8 cellular contexts compared by ENCODE assay signal in the genomic region with DNA sequence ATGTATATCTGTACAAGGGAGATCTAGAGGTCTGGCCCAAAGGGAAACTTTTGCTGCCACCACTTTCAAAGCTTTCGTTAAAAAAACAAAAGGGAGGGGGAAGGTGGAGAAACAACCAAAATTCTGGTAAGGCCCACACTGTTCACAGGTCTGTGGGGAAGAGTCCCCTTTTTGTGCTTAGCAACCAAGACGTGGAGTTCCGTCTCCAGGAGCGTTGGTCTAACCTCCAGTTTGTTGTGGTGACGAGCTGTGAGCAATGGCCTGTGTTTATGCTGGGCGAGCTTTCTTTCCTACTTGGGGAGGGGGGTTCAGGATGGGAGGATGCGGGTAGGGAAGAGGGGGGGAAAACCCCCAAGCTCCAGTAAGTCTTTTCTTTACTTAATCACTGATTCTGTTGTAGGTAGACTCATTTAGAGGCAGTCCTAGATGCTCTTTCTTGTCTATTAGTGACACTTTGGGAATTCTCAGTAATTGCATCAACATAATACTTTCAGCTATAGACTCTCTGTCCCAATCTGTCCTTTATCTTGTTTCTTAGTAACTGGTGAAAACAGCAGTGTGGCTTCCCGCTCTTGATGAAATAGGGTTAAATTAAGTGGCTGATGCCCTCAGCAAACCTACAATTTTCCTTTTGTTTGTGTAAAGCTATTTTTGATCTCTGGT. TPM values are rescaled to one million over a fixed set of nuclear protein-coding genes. Genes with fewer than 3 reads are reported as not detected.
DNase-seq lines count a peak whose midpoint lies in the region; ATAC-seq and TF ChIP-seq lines count a peak whose summit lies in the region.

No MANE protein-coding gene starts in this region.

- DNase-seq in activated T-cell treated with anti-CD3 and anti-CD28 coated beads, Interleukin-2, amount 50 U/mL, for 1 hour, result peak; percentile 68
- peak; percentile 62 for DNase-seq in fibroblast of mammary gland (ENCODE audit: low read depth)
- peak; percentile 61 to 82 for DNase-seq in trophoblast cell
- no peak for DNase-seq in uterus
- DNase-seq in KG1 (lab: John Stamatoyannopoulos, UW), result no peak

- H2AFZ ChIP-seq in OCI-LY1 (ENCODE audit: low read length), result no peak overlapping the region
- H2AFZ ChIP-seq in trophoblast cell (ENCODE audit: insufficient read depth, low read length, poor library complexity), result no peak overlapping the region

- no peak overlapping the region for H4K8ac ChIP-seq in trophoblast cell (ENCODE audit: low read depth, low read length)

- peak overlapping the region; percentile 64 for H4K12ac ChIP-seq in trophoblast cell (ENCODE audit: low read depth, low read length)

- H3K4ac ChIP-seq in trophoblast cell (ENCODE audit: low read depth, low read length), result peak overlapping the region; percentile 90

- TF ChIP-seq CTCF in OCI-LY1 (IDR thresholded peaks at IDR 0.05; ENCODE audit: low read length), result no peak
- no peak for TF ChIP-seq CTCF in fibroblast of mammary gland (conservative IDR thresholded peaks at IDR 0.05; ENCODE audit: control insufficient read depth, insufficient read depth, low read depth, low read length)
- no peak for TF ChIP-seq CTCF in uterus (IDR thresholded peaks at IDR 0.05)

- H3K14ac ChIP-seq in trophoblast cell (ENCODE audit: low read length), result peak overlapping the region; percentile 26

- H3K4me1 ChIP-seq in OCI-LY1 (ENCODE audit: insufficient read depth, low read length, severe bottlenecking) (peaks cover 57% of the 10 kb centered on the region), trophoblast cell (ENCODE audit: control insufficient read depth in 1 of 2, insufficient read depth in 2 of 2, low read length in 2 of 2) (peaks cover 2% of the 10 kb centered on the region in 2 experiments), uterus (peaks cover 0 to 5% of the 10 kb centered on the region in 2 donors)

- H3K9ac ChIP-seq in OCI-LY1 (ENCODE audit: low read length) (peak overlapping the region; percentile 92), trophoblast cell (ENCODE audit: low read length) (peak overlapping the region; percentile 8)

- no peak overlapping the region for H2AK5ac ChIP-seq in trophoblast cell (ENCODE audit: low read length)

- H3K9me3 ChIP-seq in OCI-LY1 (ENCODE audit: low read length) (no peaks in the 10 kb centered on the region), trophoblast cell (ENCODE audit: insufficient read depth, low read depth, low read length) (no peaks in the 10 kb centered on the region), uterus (no peaks in the 10 kb centered on the region)

- no CpG with 5 or more reads among the region's 8 CpGs for WGBS in trophoblast cell (ENCODE audit: extremely low coverage, insufficient coverage, insufficient read length)

- no peak for TF ChIP-seq POLR2A in uterus (IDR thresholded peaks at IDR 0.05)

- peak overlapping the region; percentile 99 for H3K4me3 ChIP-seq in OCI-LY1 (ENCODE audit: low read depth, low read length, poor library complexity, severe bottlenecking)
- peak overlapping the region; percentile 88 for H3K4me3 ChIP-seq in fibroblast of mammary gland (ENCODE audit: control insufficient read depth, low read depth, low read length)
- H3K4me3 ChIP-seq in trophoblast cell (ENCODE audit: low read depth, low read length), result peak overlapping the region; percentile 81
- H3K4me3 ChIP-seq in uterus, result peak overlapping the region; percentile 61 to 93

- H4K91ac ChIP-seq in trophoblast cell (ENCODE audit: low read depth, low read length), result no peak overlapping the region

- peaks cover 9% of the 10 kb centered on the region for H3K79me1 ChIP-seq in trophoblast cell (ENCODE audit: low read length)

- H3K36me3 ChIP-seq in OCI-LY1 (ENCODE audit: insufficient read depth, low read length), result peaks cover 5% of the 10 kb centered on the region; the same call in 1 of the 2 replicates
- no peaks in the 10 kb centered on the region for H3K36me3 ChIP-seq in trophoblast cell (ENCODE audit: control insufficient read depth in 1 of 2, insufficient read depth in 2 of 2, low read length in 2 of 2)
- no peaks in the 10 kb centered on the region for H3K36me3 ChIP-seq in uterus

- ATAC-seq in GM18517 (IDR thresholded peaks at IDR 0.05; ENCODE audit: unreplicated experiment) (peak; percentile 19), HG02840 (IDR thresholded peaks at IDR 0.05; ENCODE audit: low FRiP score, unreplicated experiment) (peak; percentile 22)

- no peak overlapping the region for H3K23ac ChIP-seq in trophoblast cell (ENCODE audit: low read length)

- no peaks in the 10 kb centered on the region for H3F3A ChIP-seq in OCI-LY1 (ENCODE audit: insufficient read depth, low read length)

- no peaks in the 10 kb centered on the region for H3K9me2 ChIP-seq in OCI-LY1 (ENCODE audit: low read depth, low read length)

- no peak overlapping the region for H3K18ac ChIP-seq in trophoblast cell (ENCODE audit: low read length)

- H3K27ac ChIP-seq in OCI-LY1 (ENCODE audit: low read depth, low read length, poor library complexity, severe bottlenecking), result peak overlapping the region; percentile 88
- no peak overlapping the region for H3K27ac ChIP-seq in trophoblast cell (ENCODE audit: low read depth, low read length)
- H3K27ac ChIP-seq in uterus, result peak overlapping the region; percentile 88 to 90

- H2BK5ac ChIP-seq in trophoblast cell (ENCODE audit: low read depth, low read length, poor library complexity), result no peak overlapping the region

- no peaks in the 10 kb centered on the region for H4K20me1 ChIP-seq in OCI-LY1 (ENCODE audit: insufficient read depth, low read length)

- H2BK12ac ChIP-seq in trophoblast cell (ENCODE audit: low read length), result no peak overlapping the region

- no peak overlapping the region for H2BK120ac ChIP-seq in trophoblast cell (ENCODE audit: insufficient read depth, low read length, poor library complexity)

- H3K79me2 ChIP-seq in OCI-LY1 (ENCODE audit: insufficient read depth, low read length), result peaks cover 56% of the 10 kb centered on the region
- H3K79me2 ChIP-seq in trophoblast cell (ENCODE audit: control insufficient read depth, insufficient read depth, low read length, poor library complexity), result peaks cover 9% of the 10 kb centered on the region

- H3K27me3 ChIP-seq in OCI-LY1 (ENCODE audit: insufficient read depth, low read length) (no peaks in the 10 kb centered on the region), trophoblast cell (ENCODE audit: insufficient read depth, low read length) (no peaks in the 10 kb centered on the region), uterus (no peaks in the 10 kb centered on the region)

- intact Hi-C loops in uterus (cut with DNase I; ENCODE audit: low total_unique reads), result no loop called here

- H3K4me2 ChIP-seq in OCI-LY1 (ENCODE audit: low read length) (peak overlapping the region; percentile 98), trophoblast cell (ENCODE audit: low read length) (peak overlapping the region; percentile 74)

RNA-seq across cellular contexts. Expression of gene HIPK1, which starts 1.5 kb away (rescaled TPM):
- polyA plus RNA-seq in trophoblast cell (2013), result 20.6 and 22.0 TPM in 2 replicates
- 10 to 100 TPM; 21.5 to 92.7 (median 39.7) TPM for total RNA-seq in uterus

RNA-seq across cellular contexts. Expression of gene DCLRE1B, which starts 25.5 kb away (rescaled TPM):
- 7.3 and 7.6 TPM in 2 replicates for polyA plus RNA-seq in trophoblast cell (2013)
- 1 to 10 TPM; 1.5 to 7.2 (median 3.9) TPM for total RNA-seq in uterus

RNA-seq across cellular contexts. Expression of gene AP4B1, which starts 26.0 kb away (rescaled TPM):
- polyA plus RNA-seq in trophoblast cell (2013), result 5.9 TPM in 2 replicates
- total RNA-seq in uterus, result 10 to 100 TPM in 3 of 4 donors, 1 to 10 TPM in 1; 2.8 to 47.8 (median 18.5) TPM

RNA-seq across cellular contexts. Expression of gene BCL2L15, which starts 43.2 kb away (rescaled TPM):
- 0.06 and 0.07 TPM in 2 replicates for polyA plus RNA-seq in trophoblast cell (2013)
- 1 to 10 TPM in 2 of 4 donors, not detected in 2; 1.4 to 3.1 TPM for total RNA-seq in uterus

RNA-seq across cellular contexts. Expression of gene OLFML3, which starts 48.6 kb away (rescaled TPM):
- 142 and 148 TPM in 2 replicates for polyA plus RNA-seq in trophoblast cell (2013)
- 100 to 1,000 TPM in 2 of 4 donors, 10 to 100 TPM in 2; 86.6 to 302 (median 122) TPM for total RNA-seq in uterus

Comparison
In these comparisons a context has a peak if more than half of its experiments do, and no peak if none do; other contexts are left out.
1. DNase-seq: peak in activated T-cell treated with anti-CD3 and anti-CD28 coated beads, Interleukin-2, amount 50 U/mL, for 1 hour (single experiment), fibroblast of mammary gland (single experiment) and trophoblast cell (2 of 2); none in uterus (0 of 2) and KG1 (single experiment).
2. Peak in every context shown above with its lines, with median percentiles within 50 percentile points of each other: H3K4me3 ChIP-seq.